In genomic region chr2:183038341-183039300, GRCh38 we compare ENCODE assay signal across 8 cellular contexts. TPM values are rescaled to one million over a fixed set of nuclear protein-coding genes. Genes with fewer than 3 reads are reported as not detected.
A peak's percentile ranks its signal among the peaks of the same experiment; 100 is the strongest.
DNase-seq lines count a peak whose midpoint lies in the region; ATAC-seq, FAIRE-seq and TF ChIP-seq lines count a peak whose summit lies in the region.

TSS of gene NCKAP1 (minus strand) at chr2:183038457. CDS start at chr2:183038099, 358 bp downstream.

- H3K4me1 ChIP-seq in HUES64 (ENCODE audit: insufficient read depth, low read length) (peaks cover 30% of the 10 kb centered on the region), SJCRH30 (peaks cover 13% of the 10 kb centered on the region)

- DNase-seq in D721Med (ENCODE audit: insufficient read length, low spot score), result peak; percentile 63
- DNase-seq in SJCRH30, result peak; percentile 89 to 91
- peak; percentile 80 for DNase-seq in activated naive CD4-positive, alpha-beta T cell treated with anti-CD3 and anti-CD28 coated beads, Interleukin-2, amount 10 ng/mL, durations not matched to agents 7 days and 5 days
- peak; percentile 88 to 89 for DNase-seq in frontal cortex (ENCODE audit: low spot score in 2 of 2)
- peak; percentile 99 for DNase-seq in neural crest cell (ENCODE audit: low read depth, low spot score)
- peak; percentile 83 to 87 for DNase-seq in stimulated activated naive CD8-positive, alpha-beta T cell treated with anti-CD3 and anti-CD28 coated beads, Interleukin-15, amount 100 ng/mL, for 72 hours

- peak within 1 kb of the TSS; percentile 86 for H3K9ac ChIP-seq in HUES64 (ENCODE audit: low read depth, low read length)

- ATAC-seq in GM21423 (IDR thresholded peaks at IDR 0.05; ENCODE audit: unreplicated experiment), result peak; percentile 73
- ATAC-seq in stimulated activated naive CD8-positive, alpha-beta T cell treated with anti-CD3 and anti-CD28 coated beads, Interleukin-15, amount 100 ng/mL, for 72 hours, result peak; percentile 89

- H3K9me3 ChIP-seq in HUES64 (ENCODE audit: insufficient read depth, low read depth, low read length) (no peaks in the 10 kb centered on the region), SJCRH30 (replicated peaks) (no peaks in the 10 kb centered on the region)

- H3K27ac Mint-ChIP-seq in activated naive CD4-positive, alpha-beta T cell treated with anti-CD3 and anti-CD28 coated beads, Interleukin-2, amount 10 ng/mL, durations not matched to agents 7 days and 5 days, result peak within 1 kb of the TSS; percentile 49
- H3K27ac Mint-ChIP-seq in neural crest cell (ENCODE audit: unreplicated experiment), result peak within 1 kb of the TSS; percentile 87
- H3K27ac Mint-ChIP-seq in stimulated activated naive CD8-positive, alpha-beta T cell treated with anti-CD3 and anti-CD28 coated beads, Interleukin-15, amount 100 ng/mL, for 72 hours, result peak within 1 kb of the TSS in 1 of 2 donors; percentile 80

- H3K27ac ChIP-seq in HUES64 (ENCODE audit: low read depth, low read length) (peak within 1 kb of the TSS; percentile 89), SJCRH30 (peak within 1 kb of the TSS; percentile 93)

- H3K9me3 Mint-ChIP-seq in activated naive CD4-positive, alpha-beta T cell treated with anti-CD3 and anti-CD28 coated beads, Interleukin-2, amount 10 ng/mL, durations not matched to agents 7 days and 5 days, result no peaks in the 10 kb centered on the region
- no peaks in the 10 kb centered on the region for H3K9me3 Mint-ChIP-seq in neural crest cell
- H3K9me3 Mint-ChIP-seq in stimulated activated naive CD8-positive, alpha-beta T cell treated with anti-CD3 and anti-CD28 coated beads, Interleukin-15, amount 100 ng/mL, for 72 hours, result no peaks in the 10 kb centered on the region

- peaks cover 15% of the 10 kb centered on the region for H3K27me3 ChIP-seq in HUES64 (ENCODE audit: insufficient read depth, low read length)
- H3K27me3 ChIP-seq in SJCRH30, result no peaks in the 10 kb centered on the region

- H3K36me3 ChIP-seq in HUES64 (ENCODE audit: insufficient read depth, low read length), result no peaks in the 10 kb centered on the region
- H3K36me3 ChIP-seq in SJCRH30, result no peaks in the 10 kb centered on the region

- peak within 1 kb of the TSS; percentile 74 for H3K4me3 Mint-ChIP-seq in activated naive CD4-positive, alpha-beta T cell treated with anti-CD3 and anti-CD28 coated beads, Interleukin-2, amount 10 ng/mL, durations not matched to agents 7 days and 5 days
- peak within 1 kb of the TSS; percentile 97 for H3K4me3 Mint-ChIP-seq in neural crest cell
- H3K4me3 Mint-ChIP-seq in stimulated activated naive CD8-positive, alpha-beta T cell treated with anti-CD3 and anti-CD28 coated beads, Interleukin-15, amount 100 ng/mL, for 72 hours, result peak within 1 kb of the TSS; percentile 85 to 88

- peaks cover 36% of the 10 kb centered on the region for H3K4me1 Mint-ChIP-seq in activated naive CD4-positive, alpha-beta T cell treated with anti-CD3 and anti-CD28 coated beads, Interleukin-2, amount 10 ng/mL, durations not matched to agents 7 days and 5 days
- peaks cover 38% of the 10 kb centered on the region for H3K4me1 Mint-ChIP-seq in neural crest cell
- peaks cover 23% of the 10 kb centered on the region for H3K4me1 Mint-ChIP-seq in stimulated activated naive CD8-positive, alpha-beta T cell treated with anti-CD3 and anti-CD28 coated beads, Interleukin-15, amount 100 ng/mL, for 72 hours

- peak; percentile 61 for TF ChIP-seq CTCF in D721Med (IDR thresholded peaks at IDR 0.05; ENCODE audit: insufficient read depth, missing control alignments)
- peak; percentile 90 for TF ChIP-seq CTCF in neural crest cell (conservative IDR thresholded peaks at IDR 0.05)

- no peaks in the 10 kb centered on the region for H3K36me3 Mint-ChIP-seq in activated naive CD4-positive, alpha-beta T cell treated with anti-CD3 and anti-CD28 coated beads, Interleukin-2, amount 10 ng/mL, durations not matched to agents 7 days and 5 days
- H3K36me3 Mint-ChIP-seq in neural crest cell (ENCODE audit: low read depth), result no peaks in the 10 kb centered on the region

- FAIRE-seq in D721Med (lab: Jason Lieb, UNC) (no peak), frontal cortex (lab: Jason Lieb, UNC) (no peak)

- 10% methylated on average over 65 of the region's 68 CpGs for WGBS in HUES64

- CTCF ChIA-PET in activated naive CD4-positive, alpha-beta T cell treated with anti-CD3 and anti-CD28 coated beads, Interleukin-2, amount 10 ng/mL, durations not matched to agents 7 days and 5 days (lab: Charles Lee), result no interaction called here

- peaks cover 64% of the 10 kb centered on the region for H3K27me3 Mint-ChIP-seq in activated naive CD4-positive, alpha-beta T cell treated with anti-CD3 and anti-CD28 coated beads, Interleukin-2, amount 10 ng/mL, durations not matched to agents 7 days and 5 days
- H3K27me3 Mint-ChIP-seq in neural crest cell (ENCODE audit: low read depth), result peaks cover 21% of the 10 kb centered on the region
- peaks cover 64% of the 10 kb centered on the region for H3K27me3 Mint-ChIP-seq in stimulated activated naive CD8-positive, alpha-beta T cell treated with anti-CD3 and anti-CD28 coated beads, Interleukin-15, amount 100 ng/mL, for 72 hours

- H3K4me3 ChIP-seq in HUES64 (ENCODE audit: low read length) (peak within 1 kb of the TSS; percentile 96), SJCRH30 (peak within 1 kb of the TSS; percentile 97)

RNA-seq across cellular contexts. Expression of gene NCKAP1, which starts in this region (rescaled TPM):
- 102 TPM for polyA plus RNA-seq in HUES64 (2013, experiment 1 of 2)
- polyA plus RNA-seq in HUES64 (2013, experiment 2 of 2), result 106 TPM
- total RNA-seq in SJCRH30 (2014; rRNA removed; shearing (Covaris generic)), result 108 and 118 TPM in 2 replicates
- total RNA-seq in frontal cortex (143 TPM), neural crest cell (106 and 107 TPM in 2 replicates)

Comparison
In these comparisons a context has a peak if more than half of its experiments do, and no peak if none do; other contexts are left out.
1. Peak in every context shown above with its lines: DNase-seq, ATAC-seq, H3K4me3 ChIP-seq and H3K27ac ChIP-seq.